33 cellular contexts compared by ENCODE assay signal in the genomic region with DNA sequence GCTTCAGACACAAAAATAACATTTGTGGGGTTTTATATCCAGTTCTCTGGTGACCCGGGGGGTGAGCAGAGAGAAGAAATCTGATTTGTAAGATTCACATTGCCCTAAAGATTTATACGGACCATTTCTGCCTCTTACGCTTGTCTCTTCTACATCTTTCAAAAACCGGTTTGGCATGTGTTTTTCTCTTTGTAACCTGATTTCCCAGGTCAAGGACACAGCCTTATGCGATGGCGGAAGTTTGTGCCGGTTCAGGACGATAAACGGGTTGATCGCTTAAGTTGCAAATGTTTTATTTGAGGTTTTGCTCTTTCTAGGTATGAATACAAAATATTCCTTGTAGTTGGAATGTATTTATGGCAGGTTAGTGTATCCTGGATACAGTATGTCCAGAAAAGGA.
"Had no signal": no experiment of that assay in that cellular context is flagged by ENCODE, and none has a peak within 500 bp of the region (broad histone marks: within the 10 kb centered on the region; RNA-seq: fewer than 3 reads in every experiment).

No MANE protein-coding gene starts in this region.

- H3K27me3 ChIP-seq: adrenal gland, brain microvascular endothelial cell, esophagus squamous epithelium, gastroesophageal sphincter had no signal

- H3K27me3 Mint-ChIP-seq: activated CD4-positive, alpha-beta memory T cell treated with anti-CD3 and anti-CD28 coated beads for 36 hours; activated CD4-positive, alpha-beta T cell treated with anti-CD3 and anti-CD28 coated beads for 36 hours; activated CD4-positive, alpha-beta T cell treated with anti-CD3 and anti-CD28 coated beads, Interleukin-2, amount 10 ng/mL, durations not matched to agents 24 days and 14 days; activated CD8-positive, alpha-beta memory T cell treated with anti-CD3 and anti-CD28 coated beads, Interleukin-2, amount 10 ng/mL, durations not matched to agents 7 days and 5 days; activated naive CD4-positive, alpha-beta T cell treated with anti-CD3 and anti-CD28 coated beads, Interleukin-2, amount 50 U/mL, for 24 hours; activated naive CD8-positive, alpha-beta T cell treated with anti-CD3 and anti-CD28 coated beads for 36 hours; activated naive CD8-positive, alpha-beta T cell treated with anti-CD3 and anti-CD28 coated beads, Interleukin-2, amount 50 U/mL, for 24 hours had no signal

- DNase-seq: activated CD4-positive, alpha-beta memory T cell treated with anti-CD3 and anti-CD28 coated beads for 36 hours; activated CD4-positive, alpha-beta T cell treated with anti-CD3 and anti-CD28 coated beads for 36 hours; activated CD4-positive, alpha-beta T cell treated with anti-CD3 and anti-CD28 coated beads, Interleukin-2, amount 10 ng/mL, durations not matched to agents 24 days and 14 days; activated CD4-positive, CD25-positive, alpha-beta regulatory T cell; activated CD4-positive, CD25-positive, alpha-beta regulatory T cell treated with anti-CD3 and anti-CD28 coated beads, Interleukin-2, amount 50 U/mL, for 72 hours; activated CD8-positive, alpha-beta memory T cell treated with anti-CD3 and anti-CD28 coated beads, Interleukin-2, amount 10 ng/mL, durations not matched to agents 7 days and 5 days; activated CD8-positive, alpha-beta memory T cell treated with anti-CD3 and anti-CD28 coated beads, Interleukin-2, amount 50 U/mL, for 4 hours; activated CD8-positive, alpha-beta T cell treated with anti-CD3 and anti-CD28 coated beads, Interleukin-2, amount 10 ng/mL, durations not matched to agents 7 days and 5 days; activated effector memory CD4-positive, alpha-beta T cell treated with anti-CD3 and anti-CD28 coated beads, Interleukin-2, amount 50 U/mL, for 16 hours; activated naive CD4-positive, alpha-beta T cell treated with anti-CD3 and anti-CD28 coated beads for 36 hours; activated naive CD8-positive, alpha-beta T cell treated with anti-CD3 and anti-CD28 coated beads for 36 hours; activated naive CD8-positive, alpha-beta T cell treated with anti-CD3 and anti-CD28 coated beads, Interleukin-2, amount 50 U/mL, for 24 hours; activated T-cell treated with anti-CD3 and anti-CD28 coated beads, Interleukin-2, amount 50 U/mL, for 1 hour; activated T-cell treated with anti-CD3 and anti-CD28 coated beads, Interleukin-2, amount 50 U/mL, for 48 hours; amygdala; aorta; brain microvascular endothelial cell; caudate nucleus; cortex of kidney; dermis blood vessel endothelial cell; effector CD4-positive, alpha-beta T cell; esophagus squamous epithelium; foreskin melanocyte; T-helper 2 cell had no signal

- H3K4me1 ChIP-seq: esophagus squamous epithelium, gastroesophageal sphincter had no signal

- H3K27ac Mint-ChIP-seq: activated CD4-positive, alpha-beta memory T cell treated with anti-CD3 and anti-CD28 coated beads for 36 hours; activated CD4-positive, alpha-beta T cell treated with anti-CD3 and anti-CD28 coated beads for 36 hours; activated CD4-positive, alpha-beta T cell treated with anti-CD3 and anti-CD28 coated beads, Interleukin-2, amount 10 ng/mL, durations not matched to agents 24 days and 14 days; activated CD8-positive, alpha-beta memory T cell treated with anti-CD3 and anti-CD28 coated beads, Interleukin-2, amount 10 ng/mL, durations not matched to agents 7 days and 5 days; activated CD8-positive, alpha-beta T cell treated with anti-CD3 and anti-CD28 coated beads, Interleukin-2, amount 10 ng/mL, durations not matched to agents 7 days and 5 days; activated naive CD4-positive, alpha-beta T cell treated with anti-CD3 and anti-CD28 coated beads for 36 hours; activated naive CD8-positive, alpha-beta T cell treated with anti-CD3 and anti-CD28 coated beads for 36 hours; activated naive CD8-positive, alpha-beta T cell treated with anti-CD3 and anti-CD28 coated beads, Interleukin-2, amount 50 U/mL, for 24 hours; activated T-helper 1 cell treated with anti-CD3 and anti-CD28 coated beads, Interleukin-12 subunit alpha, Interleukin-12 subunit beta, Interleukin-2, Interleukin-4 antibody, amounts not matched to agents 30 ng/mL and 10 ng/mL and 1 ng/mL, durations not matched to agents 14 hours and 24 hours and 36 hours; activated T-helper 2 cell treated with anti-CD3 and anti-CD28 coated beads, Interferon-gamma antibody, Interleukin-2, Interleukin-4, amounts not matched to agents 10 μg/mL and 5 μg/mL and 100 μg/mL, durations not matched to agents 14 hours and 24 hours and 36 hours had no signal

- H3K4me1 Mint-ChIP-seq: activated CD4-positive, alpha-beta T cell treated with anti-CD3 and anti-CD28 coated beads for 36 hours; activated naive CD4-positive, alpha-beta T cell treated with anti-CD3 and anti-CD28 coated beads, Interleukin-2, amount 50 U/mL, for 24 hours; activated naive CD8-positive, alpha-beta T cell treated with anti-CD3 and anti-CD28 coated beads for 36 hours; activated naive CD8-positive, alpha-beta T cell treated with anti-CD3 and anti-CD28 coated beads, Interleukin-2, amount 50 U/mL, for 24 hours had no signal

- FAIRE-seq: colon, endometrium, endothelial cell of umbilical vein had no signal

- H3K9me3 Mint-ChIP-seq: activated CD4-positive, alpha-beta memory T cell treated with anti-CD3 and anti-CD28 coated beads for 36 hours; activated CD4-positive, alpha-beta T cell treated with anti-CD3 and anti-CD28 coated beads, Interleukin-2, amount 10 ng/mL, durations not matched to agents 24 days and 14 days; activated naive CD4-positive, alpha-beta T cell treated with anti-CD3 and anti-CD28 coated beads for 36 hours; activated naive CD4-positive, alpha-beta T cell treated with anti-CD3 and anti-CD28 coated beads, Interleukin-2, amount 50 U/mL, for 24 hours; activated naive CD8-positive, alpha-beta T cell treated with anti-CD3 and anti-CD28 coated beads for 36 hours; activated naive CD8-positive, alpha-beta T cell treated with anti-CD3 and anti-CD28 coated beads, Interleukin-2, amount 50 U/mL, for 24 hours; activated T-helper 1 cell treated with anti-CD3 and anti-CD28 coated beads, Interleukin-12 subunit alpha, Interleukin-12 subunit beta, Interleukin-2, Interleukin-4 antibody, amounts not matched to agents 30 ng/mL and 10 ng/mL and 1 ng/mL, durations not matched to agents 14 hours and 24 hours and 36 hours; activated T-helper 2 cell treated with anti-CD3 and anti-CD28 coated beads, Interferon-gamma antibody, Interleukin-2, Interleukin-4, amounts not matched to agents 10 μg/mL and 5 μg/mL and 100 μg/mL, durations not matched to agents 14 hours and 24 hours and 36 hours had no signal

- H3K27ac ChIP-seq: adrenal gland, brain microvascular endothelial cell, epithelial cell of prostate, esophagus squamous epithelium, gastroesophageal sphincter had no signal

- ATAC-seq: activated CD4-positive, alpha-beta T cell treated with anti-CD3 and anti-CD28 coated beads for 36 hours; activated CD8-positive, alpha-beta memory T cell treated with anti-CD3 and anti-CD28 coated beads, Interleukin-2, amount 10 ng/mL, durations not matched to agents 7 days and 5 days; activated CD8-positive, alpha-beta T cell treated with anti-CD3 and anti-CD28 coated beads, Interleukin-2, amount 10 ng/mL, durations not matched to agents 7 days and 5 days; activated naive CD8-positive, alpha-beta T cell treated with anti-CD3 and anti-CD28 coated beads, Interleukin-2, amount 50 U/mL, for 24 hours; gastroesophageal sphincter had no signal

- H3K4me3 Mint-ChIP-seq: activated CD4-positive, alpha-beta memory T cell treated with anti-CD3 and anti-CD28 coated beads for 36 hours; activated CD4-positive, alpha-beta T cell treated with anti-CD3 and anti-CD28 coated beads for 36 hours; activated CD4-positive, alpha-beta T cell treated with anti-CD3 and anti-CD28 coated beads, Interleukin-2, amount 10 ng/mL, durations not matched to agents 24 days and 14 days; activated CD8-positive, alpha-beta memory T cell treated with anti-CD3 and anti-CD28 coated beads, Interleukin-2, amount 10 ng/mL, durations not matched to agents 7 days and 5 days; activated CD8-positive, alpha-beta T cell treated with anti-CD3 and anti-CD28 coated beads, Interleukin-2, amount 10 ng/mL, durations not matched to agents 7 days and 5 days; activated naive CD4-positive, alpha-beta T cell treated with anti-CD3 and anti-CD28 coated beads for 36 hours; activated naive CD4-positive, alpha-beta T cell treated with anti-CD3 and anti-CD28 coated beads, Interleukin-2, amount 50 U/mL, for 24 hours; activated naive CD8-positive, alpha-beta T cell treated with anti-CD3 and anti-CD28 coated beads for 36 hours; activated naive CD8-positive, alpha-beta T cell treated with anti-CD3 and anti-CD28 coated beads, Interleukin-2, amount 50 U/mL, for 24 hours; activated T-helper 1 cell treated with anti-CD3 and anti-CD28 coated beads, Interleukin-12 subunit alpha, Interleukin-12 subunit beta, Interleukin-2, Interleukin-4 antibody, amounts not matched to agents 30 ng/mL and 10 ng/mL and 1 ng/mL, durations not matched to agents 14 hours and 24 hours and 36 hours had no signal

- H3K36me3 Mint-ChIP-seq: activated CD4-positive, alpha-beta memory T cell treated with anti-CD3 and anti-CD28 coated beads for 36 hours; activated CD8-positive, alpha-beta memory T cell treated with anti-CD3 and anti-CD28 coated beads, Interleukin-2, amount 10 ng/mL, durations not matched to agents 7 days and 5 days; activated naive CD4-positive, alpha-beta T cell treated with anti-CD3 and anti-CD28 coated beads, Interleukin-2, amount 50 U/mL, for 24 hours; activated naive CD8-positive, alpha-beta T cell treated with anti-CD3 and anti-CD28 coated beads for 36 hours had no signal

- H3K4me3 ChIP-seq: adrenal gland, esophagus squamous epithelium, gastroesophageal sphincter had no signal

- H3K9me3 ChIP-seq: adrenal gland, esophagus squamous epithelium, gastroesophageal sphincter had no signal
